ENCODE assay signal across 13 cellular contexts in the genomic region with DNA sequence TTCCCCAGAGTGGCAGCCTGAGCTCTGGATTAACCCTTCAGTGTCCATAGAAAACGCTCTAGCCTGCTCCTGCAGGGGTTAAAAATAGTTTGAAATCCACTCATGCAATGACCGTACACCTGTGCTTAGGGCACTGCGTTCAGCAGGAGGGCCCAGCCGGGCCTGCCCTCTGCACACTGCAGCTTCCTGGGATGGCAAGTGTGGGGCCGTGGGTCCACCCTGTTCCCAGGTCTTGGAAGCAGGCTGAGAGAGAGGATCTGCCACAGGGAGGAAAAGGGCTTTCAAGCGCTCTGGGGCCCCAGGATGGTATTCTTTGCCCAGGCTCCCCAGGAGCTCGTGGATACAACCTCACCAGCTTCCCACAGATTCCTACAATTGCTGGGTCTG. TPM values are rescaled to one million over a fixed set of nuclear protein-coding genes. Genes with fewer than 3 reads are reported as not detected.
DNase-seq lines count a peak whose midpoint lies in the region; ATAC-seq, FAIRE-seq and TF ChIP-seq lines count a peak whose summit lies in the region.
"Had no signal": no experiment of that assay in that cellular context is flagged by ENCODE, and none has a peak within 500 bp of the region (broad histone marks: within the 10 kb centered on the region; RNA-seq: fewer than 3 reads in every experiment).

No MANE protein-coding gene starts in this region.

- no peak overlapping the region for H3K27ac ChIP-seq in CD8-positive, alpha-beta memory T cell (ENCODE audit: low read depth, low read length)
- H3K27ac ChIP-seq in astrocyte (ENCODE audit: low read depth, low read length) = no peak overlapping the region
- no peak overlapping the region for H3K27ac ChIP-seq in MM.1S (ENCODE audit: low read length)
- H3K27ac ChIP-seq: thoracic aorta had no signal

- no peaks in the 10 kb centered on the region for H3K27me3 Mint-ChIP-seq in CD8-positive, alpha-beta memory T cell
- H3K27me3 Mint-ChIP-seq in astrocyte (ENCODE audit: low read depth, unreplicated experiment) = no peaks in the 10 kb centered on the region
- no peaks in the 10 kb centered on the region for H3K27me3 Mint-ChIP-seq in natural killer cell treated with Interleukin-12 subunit alpha and Interleukin-12 subunit beta and Interleukin-15 and Interleukin-18, amount 100 ng/mL, for 72 hours

- peaks cover 0 to 4% (median 0%) of the 10 kb centered on the region in 3 donors for H3K36me3 Mint-ChIP-seq in CD8-positive, alpha-beta memory T cell
- peaks cover 3% of the 10 kb centered on the region for H3K36me3 Mint-ChIP-seq in astrocyte (ENCODE audit: low read depth, unreplicated experiment)
- H3K36me3 Mint-ChIP-seq in natural killer cell treated with Interleukin-12 subunit alpha and Interleukin-12 subunit beta and Interleukin-15 and Interleukin-18, amount 100 ng/mL, for 72 hours = no peaks in the 10 kb centered on the region

- H3K4me3 ChIP-seq in CD8-positive, alpha-beta memory T cell (ENCODE audit: low read length) = no peak overlapping the region
- H3K4me3 ChIP-seq in astrocyte (ENCODE audit: insufficient read depth, low read depth, low read length) (no peak overlapping the region), MM.1S (ENCODE audit: low read length) (no peak overlapping the region)
- H3K4me3 ChIP-seq: thoracic aorta had no signal

- peak; percentile 19 for ATAC-seq in GM19467 (IDR thresholded peaks at IDR 0.05; ENCODE audit: unreplicated experiment)
- peak; percentile 34 to 35 for ATAC-seq in natural killer cell treated with Interleukin-12 subunit alpha and Interleukin-12 subunit beta and Interleukin-15 and Interleukin-18, amount 100 ng/mL, for 72 hours

- POLR2A ChIA-PET in CD8-positive, alpha-beta memory T cell (lab: Charles Lee) = interaction anchor here (0.6 kb wide), 1 partner anchor 15 kb away, joined by 3 read pairs; no protein-coding TSS in a partner anchor

- DNase-seq in CD8-positive, alpha-beta memory T cell = no peak
- no peak for DNase-seq in astrocyte (ENCODE audit: low read depth)
- no peak for DNase-seq in natural killer cell treated with Interleukin-12 subunit alpha and Interleukin-12 subunit beta and Interleukin-15 and Interleukin-18, amount 100 ng/mL, for 72 hours (ENCODE audit: low spot score)
- no peak for DNase-seq in SKM-1 treated with dmso at 0.1 percent for 144 hours (lab: John Stamatoyannopoulos, UW; ENCODE audit: unreplicated experiment)
- DNase-seq in HuH-7.5 (ENCODE audit: low spot score) = no peak
- no peak for DNase-seq in MM.1S
- DNase-seq: NCI-H1092 treated with DMSO at 0.1 percent for 48 hours, NCI-H446 treated with DMSO at 0.1 percent for 48 hours had no signal

- H2AFZ ChIP-seq in astrocyte (ENCODE audit: low read depth, low read length) (no peak overlapping the region), MM.1S (ENCODE audit: low read length) (no peak overlapping the region)

- H3K9me2 ChIP-seq in MM.1S (replicated peaks; ENCODE audit: insufficient read depth, low read length) = no peaks in the 10 kb centered on the region

- no peaks in the 10 kb centered on the region for H3F3A ChIP-seq in MM.1S (ENCODE audit: insufficient read depth, low read length)

- no peaks in the 10 kb centered on the region for H3K27me3 ChIP-seq in CD8-positive, alpha-beta memory T cell (ENCODE audit: insufficient read depth, low read length, poor library complexity, severe bottlenecking)
- H3K27me3 ChIP-seq in astrocyte (ENCODE audit: insufficient read depth, low read length) = peaks cover 3% of the 10 kb centered on the region
- peaks cover 12% of the 10 kb centered on the region for H3K27me3 ChIP-seq in MM.1S (replicated peaks; ENCODE audit: insufficient read depth, low read length)

- H3K79me2 ChIP-seq in astrocyte (ENCODE audit: insufficient read depth, low read length) = no peaks in the 10 kb centered on the region
- H3K79me2 ChIP-seq in MM.1S (ENCODE audit: low read length) = no peaks in the 10 kb centered on the region

- H3K36me3 ChIP-seq in CD8-positive, alpha-beta memory T cell (ENCODE audit: insufficient read depth, low read length) = no peaks in the 10 kb centered on the region
- H3K36me3 ChIP-seq in astrocyte (ENCODE audit: insufficient read depth, low read length) = no peaks in the 10 kb centered on the region
- H3K36me3 ChIP-seq in MM.1S (replicated peaks; ENCODE audit: insufficient read depth, low read length) = no peaks in the 10 kb centered on the region
- H3K36me3 ChIP-seq: thoracic aorta had no signal

- CTCF ChIA-PET in CD8-positive, alpha-beta memory T cell (lab: Charles Lee) = interaction anchor here (1.0 to 1.2 kb wide), 3 partner anchors 8 to 376 kb away, joined by 3 read pairs; no protein-coding TSS in a partner anchor

- H3K4me3 Mint-ChIP-seq in CD8-positive, alpha-beta memory T cell = peak overlapping the region; percentile 20 to 84 (median 72)
- no peak overlapping the region for H3K4me3 Mint-ChIP-seq in astrocyte (ENCODE audit: unreplicated experiment)
- H3K4me3 Mint-ChIP-seq in natural killer cell treated with Interleukin-12 subunit alpha and Interleukin-12 subunit beta and Interleukin-15 and Interleukin-18, amount 100 ng/mL, for 72 hours = peak overlapping the region; percentile 82

- H3K27ac Mint-ChIP-seq in CD8-positive, alpha-beta memory T cell = peak overlapping the region in 7 of 8 donors; percentile 62 to 99 (median 86)
- peak overlapping the region; percentile 53 for H3K27ac Mint-ChIP-seq in astrocyte (ENCODE audit: unreplicated experiment)
- peak overlapping the region; percentile 80 to 82 for H3K27ac Mint-ChIP-seq in natural killer cell treated with Interleukin-12 subunit alpha and Interleukin-12 subunit beta and Interleukin-15 and Interleukin-18, amount 100 ng/mL, for 72 hours

- FAIRE-seq in astrocyte (lab: Jason Lieb, UNC) = no peak
- FAIRE-seq: frontal cortex had no signal

- H4K20me1 ChIP-seq in astrocyte (ENCODE audit: insufficient read depth, low read length) (no peaks in the 10 kb centered on the region), MM.1S (ENCODE audit: insufficient read depth, low read length) (no peaks in the 10 kb centered on the region)

- no peak for TF ChIP-seq CTCF in astrocyte (IDR thresholded peaks at IDR 0.05; ENCODE audit: insufficient read depth, low read depth, low read length)
- TF ChIP-seq CTCF in MM.1S (IDR thresholded peaks at IDR 0.05; ENCODE audit: low read length) = no peak

- no peak overlapping the region for H3K4me2 ChIP-seq in astrocyte (ENCODE audit: low read length)
- no peak overlapping the region for H3K4me2 ChIP-seq in MM.1S (ENCODE audit: low read depth, low read length)

- no peak overlapping the region for H3K9ac ChIP-seq in astrocyte (ENCODE audit: low read length)
- H3K9ac ChIP-seq in MM.1S (ENCODE audit: low read length) = no peak overlapping the region

- peaks cover 6% of the 10 kb centered on the region for H3K9me3 ChIP-seq in CD8-positive, alpha-beta memory T cell (ENCODE audit: low read length)
- no peaks in the 10 kb centered on the region for H3K9me3 ChIP-seq in astrocyte (ENCODE audit: insufficient read depth, low read depth, low read length)
- no peaks in the 10 kb centered on the region for H3K9me3 ChIP-seq in MM.1S (replicated peaks; ENCODE audit: insufficient read depth, low read length)

- peaks cover 45 to 48% (median 47%) of the 10 kb centered on the region in 3 donors for H3K4me1 Mint-ChIP-seq in CD8-positive, alpha-beta memory T cell
- peaks cover 14% of the 10 kb centered on the region for H3K4me1 Mint-ChIP-seq in astrocyte (ENCODE audit: low read depth, unreplicated experiment)
- H3K4me1 Mint-ChIP-seq in natural killer cell treated with Interleukin-12 subunit alpha and Interleukin-12 subunit beta and Interleukin-15 and Interleukin-18, amount 100 ng/mL, for 72 hours (ENCODE audit: low read depth in 2 of 2) = peaks cover 50 to 63% of the 10 kb centered on the region in 2 donors

- peaks cover 0 to 8% (median 3%) of the 10 kb centered on the region in 5 donors for H3K9me3 Mint-ChIP-seq in CD8-positive, alpha-beta memory T cell
- no peaks in the 10 kb centered on the region for H3K9me3 Mint-ChIP-seq in astrocyte (ENCODE audit: unreplicated experiment)
- no peaks in the 10 kb centered on the region for H3K9me3 Mint-ChIP-seq in natural killer cell treated with Interleukin-12 subunit alpha and Interleukin-12 subunit beta and Interleukin-15 and Interleukin-18, amount 100 ng/mL, for 72 hours

- H3K4me1 ChIP-seq in CD8-positive, alpha-beta memory T cell (ENCODE audit: insufficient read depth, low read length) = peaks cover 45% of the 10 kb centered on the region
- H3K4me1 ChIP-seq in astrocyte (ENCODE audit: insufficient read depth, low read length) (no peaks in the 10 kb centered on the region), MM.1S (ENCODE audit: low read length) (no peaks in the 10 kb centered on the region)

RNA-seq across cellular contexts. Expression of a gene that starts 1.5 kb away (rescaled TPM):
- 1 to 10 TPM in 1 of 2 experiments, under 1 TPM in 1; 0.91 to 1.4 TPM for total RNA-seq in CD8-positive, alpha-beta memory T cell
- polyA plus RNA-seq in CD8-positive, alpha-beta memory T cell = 24.1 TPM
- 1.0 and 2.0 TPM in 2 replicates for total RNA-seq in astrocyte
- total RNA-seq in natural killer cell treated with Interleukin-12 subunit alpha and Interleukin-12 subunit beta and Interleukin-15 and Interleukin-18, amount 100 ng/mL, for 72 hours = not detected
- total RNA-seq: kidney epithelial cell, myocyte had no signal

RNA-seq across cellular contexts. Expression of a gene that starts 29.1 kb away (rescaled TPM):
- total RNA-seq in CD8-positive, alpha-beta memory T cell = 10 to 100 TPM; 69.8 to 71.6 TPM
- polyA plus RNA-seq in CD8-positive, alpha-beta memory T cell = 287 TPM
- total RNA-seq in astrocyte = 105 and 106 TPM in 2 replicates
- 10 to 100 TPM; 64.7 to 92.4 TPM for total RNA-seq in natural killer cell treated with Interleukin-12 subunit alpha and Interleukin-12 subunit beta and Interleukin-15 and Interleukin-18, amount 100 ng/mL, for 72 hours
